17 cellular contexts compared by ENCODE assay signal in genomic region chr11:93063101-93063500, GRCh38.
"Had no signal": no experiment of that assay in that cellular context is flagged by ENCODE, and none has a peak within 500 bp of the region (broad histone marks: within the 10 kb centered on the region; RNA-seq: fewer than 3 reads in every experiment).

No MANE protein-coding gene starts in this region.

- H3K27me3 ChIP-seq: left lung, right atrium auricular region, suprapubic skin, upper lobe of left lung had no signal

- H3K4me3 Mint-ChIP-seq: activated B cell treated with CpG ODN at 0.5 μM for 24 hours; activated CD4-positive, alpha-beta memory T cell treated with anti-CD3 and anti-CD28 coated beads for 36 hours; activated naive CD8-positive, alpha-beta T cell; activated T-helper 1 cell treated with anti-CD3 and anti-CD28 coated beads, Interleukin-12 subunit alpha, Interleukin-12 subunit beta, Interleukin-2, Interleukin-4 antibody, amounts not matched to agents 30 ng/mL and 10 ng/mL and 1 ng/mL, durations not matched to agents 14 hours and 24 hours and 36 hours; effector memory CD8-positive, alpha-beta T cell; stimulated activated naive CD8-positive, alpha-beta T cell treated with anti-CD3 and anti-CD28 coated beads, Interleukin-15, Interleukin-2, amounts not matched to agents 100 ng/mL and 50 ng/mL, for 24 hours had no signal

- H3K9me3 ChIP-seq: left lung, right atrium auricular region, suprapubic skin, upper lobe of left lung had no signal

- H3K9me3 Mint-ChIP-seq: activated CD4-positive, alpha-beta memory T cell treated with anti-CD3 and anti-CD28 coated beads for 36 hours; activated T-helper 1 cell treated with anti-CD3 and anti-CD28 coated beads, Interleukin-12 subunit alpha, Interleukin-12 subunit beta, Interleukin-2, Interleukin-4 antibody, amounts not matched to agents 30 ng/mL and 10 ng/mL and 1 ng/mL, durations not matched to agents 14 hours and 24 hours and 36 hours had no signal

- H3K36me3 Mint-ChIP-seq: activated CD4-positive, alpha-beta memory T cell treated with anti-CD3 and anti-CD28 coated beads for 36 hours; activated naive CD8-positive, alpha-beta T cell had no signal

- H3K36me3 ChIP-seq: left lung, right atrium auricular region, suprapubic skin, upper lobe of left lung had no signal

- H3K4me3 ChIP-seq: left lung, right atrium auricular region, skin epidermis, suprapubic skin, upper lobe of left lung had no signal

- H3K27ac Mint-ChIP-seq: activated B cell treated with CpG ODN at 0.5 μM for 24 hours; activated CD4-positive, alpha-beta memory T cell treated with anti-CD3 and anti-CD28 coated beads for 36 hours; activated naive CD8-positive, alpha-beta T cell; activated T-helper 1 cell treated with anti-CD3 and anti-CD28 coated beads, Interleukin-12 subunit alpha, Interleukin-12 subunit beta, Interleukin-2, Interleukin-4 antibody, amounts not matched to agents 30 ng/mL and 10 ng/mL and 1 ng/mL, durations not matched to agents 14 hours and 24 hours and 36 hours; effector memory CD8-positive, alpha-beta T cell; progenitor cell of endocrine pancreas; stimulated activated naive CD8-positive, alpha-beta T cell treated with anti-CD3 and anti-CD28 coated beads, Interleukin-15, Interleukin-2, amounts not matched to agents 100 ng/mL and 50 ng/mL, for 24 hours had no signal

- DNase-seq: activated B cell treated with CpG ODN at 0.5 μM for 24 hours; activated CD4-positive, alpha-beta memory T cell treated with anti-CD3 and anti-CD28 coated beads for 36 hours; activated CD4-positive, alpha-beta T cell treated with anti-CD3 and anti-CD28 coated beads for 4 hours; activated T-cell treated with anti-CD3 and anti-CD28 coated beads for 4 hours; amniotic stem cell; dermis blood vessel endothelial cell; effector memory CD8-positive, alpha-beta T cell; foreskin fibroblast; left lung; upper lobe of left lung had no signal

- H3K27me3 Mint-ChIP-seq: progenitor cell of endocrine pancreas had no signal

- ATAC-seq: effector memory CD8-positive, alpha-beta T cell; left lung had no signal

- H3K4me1 ChIP-seq: left lung, right atrium auricular region, suprapubic skin, upper lobe of left lung had no signal

- H3K27ac ChIP-seq: left lung, right atrium auricular region, skin epidermis, suprapubic skin, upper lobe of left lung had no signal

- H3K4me1 Mint-ChIP-seq: activated B cell treated with CpG ODN at 0.5 μM for 24 hours had no signal
